11 cellular contexts compared by ENCODE assay signal in the genomic region with DNA sequence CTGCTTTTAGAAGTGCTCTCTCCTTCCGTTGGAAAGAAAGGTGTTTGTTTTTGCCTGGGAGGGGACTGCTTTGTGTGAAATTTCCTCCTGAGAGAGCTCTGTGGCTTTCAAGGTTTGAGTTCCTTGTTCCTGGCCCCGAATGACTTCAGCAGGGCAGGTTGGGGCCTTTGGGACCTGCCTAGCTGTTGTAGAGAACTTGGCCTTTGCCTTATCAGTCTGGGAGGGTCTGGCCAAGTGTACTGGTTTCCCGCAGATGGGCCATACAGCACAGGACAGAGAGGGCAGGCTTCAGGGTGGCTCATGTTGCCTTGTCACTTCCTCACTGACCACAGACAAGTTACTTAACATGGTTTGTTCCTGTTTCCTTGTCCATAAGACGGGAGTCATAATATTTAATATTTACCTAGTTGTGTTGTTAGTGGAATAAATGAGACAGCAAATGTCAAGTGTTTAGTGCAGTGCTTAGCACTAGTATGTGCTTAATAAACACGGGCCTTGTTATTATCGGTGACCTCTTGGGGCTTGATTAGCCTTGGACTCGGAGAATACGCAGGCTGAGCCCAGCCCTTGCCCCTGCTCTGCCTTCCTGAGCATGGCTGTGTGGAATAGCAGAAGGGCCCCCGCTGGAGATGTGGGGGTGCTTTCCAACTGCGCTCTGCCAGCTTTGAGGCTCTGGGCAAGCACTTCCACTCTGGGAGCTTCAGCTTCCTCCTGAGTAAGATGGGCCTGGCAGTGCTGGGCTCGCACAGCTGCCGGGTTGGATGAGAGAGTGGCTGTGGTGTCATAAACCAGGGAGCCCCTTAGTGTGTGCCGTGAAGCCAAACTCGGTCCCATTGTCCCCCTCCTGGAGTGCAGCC. TPM values are rescaled to one million over a fixed set of nuclear protein-coding genes. Genes with fewer than 3 reads are reported as not detected.
DNase-seq lines count a peak whose midpoint lies in the region; ATAC-seq and TF ChIP-seq lines count a peak whose summit lies in the region.
"Had no signal": no experiment of that assay in that cellular context is flagged by ENCODE, and none has a peak within 500 bp of the region (broad histone marks: within the 10 kb centered on the region; RNA-seq: fewer than 3 reads in every experiment).

No MANE protein-coding gene starts in this region.

- H3K4me1 ChIP-seq in heart left ventricle (peaks cover 0 to 47% (median 15%) of the 10 kb centered on the region in 12 donors), prostate gland (replicated peaks) (peaks cover 32% of the 10 kb centered on the region)

- 65 to 78% (median 69%) methylated on average over 10 to 14 of the region's 14 CpGs for WGBS in heart left ventricle, 4 donors
- 43% methylated on average over 13 of the region's 14 CpGs for WGBS in prostate gland

- intact Hi-C loops in heart left ventricle (cut with DNase I) (no loop called here), prostate gland (cut with DNase I) (no loop called here)

- peaks cover 7 to 80% (median 61%) of the 10 kb centered on the region in 9 donors for H3K36me3 ChIP-seq in heart left ventricle
- peaks cover 0 to 4% of the 10 kb centered on the region in 2 donors for H3K36me3 ChIP-seq in prostate gland

- no peak for TF ChIP-seq CTCF in heart left ventricle (IDR thresholded peaks at IDR 0.05)
- no peak for TF ChIP-seq CTCF in prostate gland (IDR thresholded peaks at IDR 0.05)

- H3K27ac ChIP-seq in heart left ventricle (peak overlapping the region; percentile 27 to 94 (median 60)), prostate gland (peak overlapping the region; percentile 92 to 94)

- no peaks in the 10 kb centered on the region for H3K27me3 ChIP-seq in heart left ventricle
- H3K27me3 ChIP-seq in prostate gland (replicated peaks; ENCODE audit: insufficient read depth), result no peaks in the 10 kb centered on the region

- TF ChIP-seq POLR2A in heart left ventricle (IDR thresholded peaks at IDR 0.05) (no peak), prostate gland (IDR thresholded peaks at IDR 0.05) (peak; percentile 21)

- H3K4me3 ChIP-seq in heart left ventricle, result peak overlapping the region in 1 of 12 donors; percentile 2
- H3K4me3 ChIP-seq in prostate gland, result no peak overlapping the region
- H3K4me3 ChIP-seq: tibial artery had no signal

- ATAC-seq in heart left ventricle, result peak; percentile 39 to 84 (median 76)
- ATAC-seq in HG03025 (IDR thresholded peaks at IDR 0.05; ENCODE audit: low FRiP score, unreplicated experiment), result no peak
- no peak for ATAC-seq in GM21423 (IDR thresholded peaks at IDR 0.05; ENCODE audit: unreplicated experiment)

- DNase-seq in GDM1 (lab: John Stamatoyannopoulos, UW), result peak; percentile 81
- DNase-seq in SKM-1 (lab: John Stamatoyannopoulos, UW; ENCODE audit: unreplicated experiment), result peak; percentile 98
- peak in 3 of 5 donors; percentile 48 to 69 (median 60) for DNase-seq in heart left ventricle
- DNase-seq in prostate gland (ENCODE audit: low spot score), result no peak
- no peak for DNase-seq in NCI-H2081 (lab: John Stamatoyannopoulos, UW)
- DNase-seq in NCI-H69 (lab: John Stamatoyannopoulos, UW), result no peak
- DNase-seq: endodermal cell, NCI-H1417 treated with DMSO at 0.1 percent for 48 hours, tibial artery had no signal

- H3K9me3 ChIP-seq in heart left ventricle, result no peaks in the 10 kb centered on the region
- no peaks in the 10 kb centered on the region for H3K9me3 ChIP-seq in prostate gland
- H3K9me3 ChIP-seq: tibial artery had no signal

RNA-seq across cellular contexts. Expression of a gene that starts 6.6 kb away (rescaled TPM):
- total RNA-seq in heart left ventricle (under 1 TPM in 4 of 9 donors, not detected in 5; 0.17 to 0.44 (median 0.39) TPM), prostate gland (100 to 1,000 TPM in 1 of 2 donors, 10 to 100 TPM in 1; 29.9 to 118 TPM)
- under 1 TPM; 0.17 to 0.23 TPM for polyA plus RNA-seq in heart left ventricle

RNA-seq across cellular contexts. Expression of a gene that starts 11.5 kb away (rescaled TPM):
- 10 to 100 TPM; 52.8 to 79.8 (median 64.7) TPM for total RNA-seq in heart left ventricle
- 10 to 100 TPM; 56.7 to 83.2 TPM for polyA plus RNA-seq in heart left ventricle
- 100 to 1,000 TPM in 1 of 2 donors, 10 to 100 TPM in 1; 92.6 to 115 TPM for total RNA-seq in prostate gland

RNA-seq across cellular contexts. Expression of a gene that starts 20.8 kb away (rescaled TPM):
- total RNA-seq in heart left ventricle, result 100 to 1,000 TPM in 2 of 9 donors, 10 to 100 TPM in 7; 61.9 to 134 (median 70.0) TPM
- polyA plus RNA-seq in heart left ventricle, result 10 to 100 TPM; 42.6 to 57.4 TPM
- total RNA-seq in prostate gland, result 10 to 100 TPM; 78.5 to 80.6 TPM

RNA-seq across cellular contexts. Expression of a gene that starts 20.9 kb away (rescaled TPM):
- total RNA-seq in heart left ventricle, result 1 to 10 TPM in 7 of 9 donors, under 1 TPM in 2; 0.35 to 5.1 (median 1.2) TPM
- polyA plus RNA-seq in heart left ventricle, result 1 to 10 TPM; 1.0 to 2.6 TPM
- 1 to 10 TPM; 4.3 to 4.7 TPM for total RNA-seq in prostate gland

RNA-seq across cellular contexts. Expression of a gene that starts 34.3 kb away (rescaled TPM):
- total RNA-seq in heart left ventricle (10 to 100 TPM; 25.9 to 63.1 (median 42.0) TPM), prostate gland (100 to 1,000 TPM; 106 to 175 TPM)
- polyA plus RNA-seq in heart left ventricle, result 100 to 1,000 TPM in 1 of 2 donors, 10 to 100 TPM in 1; 40.2 to 134 TPM

Comparison
In these comparisons a context has a peak if more than half of its experiments do, and no peak if none do; other contexts are left out.
1. DNase-seq: peak in GDM1 (single experiment), SKM-1 (single experiment) and heart left ventricle (3 of 5); none in prostate gland (single experiment), NCI-H2081 (0 of 2) and NCI-H69 (single experiment).
2. ATAC-seq: peak in heart left ventricle (4 of 4); none in HG03025 (single experiment) and GM21423 (single experiment).
3. RNA of a gene that starts 6.6 kb away (total RNA-seq): 29.9 to 118 TPM in prostate gland; 0.17 to 0.44 TPM in heart left ventricle; every median in the first group is over 10 times any median in the second.